15 cellular contexts compared by ENCODE assay signal in genomic region chr9:92720209-92720765, GRCh38.
"Had no signal": no experiment of that assay in that cellular context is flagged by ENCODE, and none has a peak within 500 bp of the region (broad histone marks: within the 10 kb centered on the region; RNA-seq: fewer than 3 reads in every experiment).

No MANE protein-coding gene starts in this region.

- H3K36me3 ChIP-seq: uterus had no signal

- H3K27me3 ChIP-seq: adrenal gland, colonic mucosa, uterus had no signal

- H3K27ac ChIP-seq: adrenal gland, colonic mucosa, uterus, VCaP had no signal

- DNase-seq: activated CD4-positive, alpha-beta memory T cell treated with anti-CD3 and anti-CD28 coated beads, Interleukin-2, amount 10 ng/mL, durations not matched to agents 7 days and 5 days; activated CD4-positive, alpha-beta T cell treated with anti-CD3 and anti-CD28 coated beads for 36 hours; activated CD8-positive, alpha-beta memory T cell treated with anti-CD3 and anti-CD28 coated beads, Interleukin-2, amount 50 U/mL, for 48 hours; activated naive CD4-positive, alpha-beta T cell treated with anti-CD3 and anti-CD28 coated beads for 36 hours; caudate nucleus; colonic mucosa; erythroblast; hypothalamus; kidney glomerular epithelial cell; naive thymus-derived CD8-positive, alpha-beta T cell; stimulated activated CD4-positive, alpha-beta T cell treated with anti-CD3 and anti-CD28 coated beads, Interleukin-2, amount 100 ng/mL, for 48 hours; uterus had no signal

- H3K4me3 ChIP-seq: adrenal gland, colonic mucosa, uterus had no signal

- ATAC-seq: activated CD4-positive, alpha-beta T cell treated with anti-CD3 and anti-CD28 coated beads for 36 hours; naive thymus-derived CD8-positive, alpha-beta T cell had no signal

- H3K9me3 ChIP-seq: adrenal gland, colonic mucosa, uterus had no signal

- H3K4me3 Mint-ChIP-seq: activated CD4-positive, alpha-beta memory T cell treated with anti-CD3 and anti-CD28 coated beads, Interleukin-2, amount 10 ng/mL, durations not matched to agents 7 days and 5 days; activated CD4-positive, alpha-beta T cell treated with anti-CD3 and anti-CD28 coated beads for 36 hours; activated naive CD4-positive, alpha-beta T cell treated with anti-CD3 and anti-CD28 coated beads for 36 hours; activated T-helper 1 cell treated with anti-CD3 and anti-CD28 coated beads, Interleukin-12 subunit alpha, Interleukin-12 subunit beta, Interleukin-2, Interleukin-4 antibody, amounts not matched to agents 30 ng/mL and 10 ng/mL and 1 ng/mL, durations not matched to agents 14 hours and 24 hours and 36 hours had no signal

- H3K27ac Mint-ChIP-seq: activated CD4-positive, alpha-beta memory T cell treated with anti-CD3 and anti-CD28 coated beads, Interleukin-2, amount 10 ng/mL, durations not matched to agents 7 days and 5 days; activated CD4-positive, alpha-beta T cell treated with anti-CD3 and anti-CD28 coated beads for 36 hours; activated naive CD4-positive, alpha-beta T cell treated with anti-CD3 and anti-CD28 coated beads for 36 hours; activated T-helper 1 cell treated with anti-CD3 and anti-CD28 coated beads, Interleukin-12 subunit alpha, Interleukin-12 subunit beta, Interleukin-2, Interleukin-4 antibody, amounts not matched to agents 30 ng/mL and 10 ng/mL and 1 ng/mL, durations not matched to agents 14 hours and 24 hours and 36 hours had no signal

- H3K9me3 Mint-ChIP-seq: activated CD4-positive, alpha-beta memory T cell treated with anti-CD3 and anti-CD28 coated beads, Interleukin-2, amount 10 ng/mL, durations not matched to agents 7 days and 5 days; activated naive CD4-positive, alpha-beta T cell treated with anti-CD3 and anti-CD28 coated beads for 36 hours; activated T-helper 1 cell treated with anti-CD3 and anti-CD28 coated beads, Interleukin-12 subunit alpha, Interleukin-12 subunit beta, Interleukin-2, Interleukin-4 antibody, amounts not matched to agents 30 ng/mL and 10 ng/mL and 1 ng/mL, durations not matched to agents 14 hours and 24 hours and 36 hours; naive thymus-derived CD8-positive, alpha-beta T cell had no signal

- H3K27me3 Mint-ChIP-seq: activated CD4-positive, alpha-beta memory T cell treated with anti-CD3 and anti-CD28 coated beads, Interleukin-2, amount 10 ng/mL, durations not matched to agents 7 days and 5 days; activated CD4-positive, alpha-beta T cell treated with anti-CD3 and anti-CD28 coated beads for 36 hours; naive thymus-derived CD8-positive, alpha-beta T cell had no signal

- H3K4me1 ChIP-seq: adrenal gland, uterus had no signal
